8 cellular contexts compared by ENCODE assay signal in the genomic region with DNA sequence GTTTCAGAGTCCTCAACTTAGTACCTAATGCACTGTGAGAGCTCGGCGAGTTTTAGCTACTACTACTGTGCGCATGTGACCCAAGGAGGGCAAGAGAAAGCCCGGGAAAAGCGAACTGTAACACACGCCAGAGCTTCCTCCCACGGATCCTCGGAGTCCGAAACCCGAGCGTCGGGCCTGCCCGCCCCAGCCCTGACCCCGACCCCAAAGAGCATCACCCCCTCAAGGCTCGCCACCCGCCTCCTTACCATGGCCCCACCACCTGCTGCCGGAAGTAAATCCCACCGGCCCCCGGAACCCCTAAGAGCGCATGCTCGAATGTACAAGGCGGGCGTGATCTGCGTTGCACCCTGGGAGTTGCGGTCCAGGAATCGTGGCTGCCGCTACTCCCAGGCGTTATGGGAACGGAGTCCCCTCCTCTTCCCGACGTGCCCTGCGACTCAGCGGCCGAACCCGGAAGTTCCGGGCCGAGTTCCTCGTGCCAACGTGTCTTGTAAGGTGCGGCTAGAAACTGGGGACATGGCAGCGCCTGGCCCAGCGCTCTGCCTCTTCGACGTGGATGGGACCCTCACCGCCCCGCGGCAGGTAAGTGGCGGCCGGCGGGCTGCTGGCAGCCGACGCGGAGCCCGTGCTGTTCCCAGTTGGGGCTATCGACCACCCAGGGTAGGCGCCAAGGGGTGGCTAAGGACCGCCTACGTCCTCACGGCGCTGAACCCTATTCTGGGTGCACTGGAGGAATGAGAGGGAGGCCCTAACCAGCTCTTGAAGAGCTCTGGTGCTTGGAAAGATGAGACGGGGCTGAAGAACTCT. TPM values are rescaled to one million over a fixed set of nuclear protein-coding genes. Genes with fewer than 3 reads are reported as not detected.
DNase-seq lines count a peak whose midpoint lies in the region; ATAC-seq, FAIRE-seq and TF ChIP-seq lines count a peak whose summit lies in the region.

A gene (plus strand): TSS at position 476 of the 810 bp plus-strand sequence. CDS start 44 bp downstream, at position 520.
A gene with protein sequence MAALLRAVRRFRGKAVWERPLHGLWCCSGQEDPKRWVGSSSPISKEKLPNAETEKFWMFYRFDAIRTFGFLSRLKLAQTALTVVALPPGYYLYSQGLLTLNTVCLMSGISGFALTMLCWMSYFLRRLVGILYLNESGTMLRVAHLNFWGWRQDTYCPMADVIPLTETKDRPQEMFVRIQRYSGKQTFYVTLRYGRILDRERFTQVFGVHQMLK (minus strand): TSS at position 276 of the 810 bp plus-strand sequence. CDS start 25 bp downstream, at position 251.

- intact Hi-C loops in body of pancreas (cut with DNase I), result no loop called here
- intact Hi-C loops in sciatic nerve (cut with DNase I), result loop anchor here (10.0 kb wide), 1 partner anchor 77 kb away; no protein-coding TSS in a partner anchor

- peak; percentile 87 for ATAC-seq in GM18858 (IDR thresholded peaks at IDR 0.05; ENCODE audit: unreplicated experiment)
- peak; percentile 88 for ATAC-seq in HG03066 (IDR thresholded peaks at IDR 0.05; ENCODE audit: low read depth, unreplicated experiment)
- peak; percentile 98 for ATAC-seq in body of pancreas
- ATAC-seq in sciatic nerve, result peak; percentile 99

- FAIRE-seq in A204.1 (lab: Jason Lieb, UNC) (peak; percentile 92), TTC549 (lab: Jason Lieb, UNC) (peak; percentile 68)

- 0 to 2% methylated on average over 11 to 52 of the region's 61 CpGs for whole genome bisulfite sequencing in body of pancreas, 2 donors

- H3K9me3 ChIP-seq in body of pancreas, result no peaks in the 10 kb centered on the region

- TF ChIP-seq POLR2A in body of pancreas (IDR thresholded peaks at IDR 0.05), result peak; percentile 32 to 84 (median 80)

- peak; percentile 94 for DNase-seq in NCI-H2107 treated with DMSO at 0.1 percent for 48 hours (lab: John Stamatoyannopoulos, UW; ENCODE audit: unreplicated experiment)
- peak; percentile 95 to 98 (median 96) for DNase-seq in body of pancreas
- peak; percentile 90 for DNase-seq in iPS DF 19.7 (ENCODE audit: low read depth, low spot score)
- DNase-seq in sciatic nerve (ENCODE audit: low spot score), result peak; percentile 96

- H3K4me3 ChIP-seq in body of pancreas, result peak within 1 kb of the TSS; percentile 90 to 99

- no peaks in the 10 kb centered on the region for H3K27me3 ChIP-seq in body of pancreas

- H3K27ac ChIP-seq in body of pancreas, result peak within 1 kb of the TSS; percentile 70 to 93 (median 88)

- H3K36me3 ChIP-seq in body of pancreas (replicated peaks in 1 of 2; ENCODE audit: insufficient read depth in 1 of 2, low read depth in 2 of 2), result peaks cover 0 to 5% of the 10 kb centered on the region in 2 donors

- H3K4me1 ChIP-seq in body of pancreas, result peaks cover 54% of the 10 kb centered on the region

- peak in 1 of 7 experiments; percentile 15 for TF ChIP-seq CTCF in body of pancreas (IDR thresholded peaks at IDR 0.05)

RNA-seq across cellular contexts. Expression of the first gene that starts in this region (rescaled TPM):
- 100 to 1,000 TPM in 1 of 2 donors, 10 to 100 TPM in 1; 34.8 to 127 TPM for total RNA-seq in body of pancreas
- total RNA-seq in sciatic nerve, result 45.4 TPM

RNA-seq across cellular contexts. Expression of the second gene that starts in this region (rescaled TPM):
- 1 to 10 TPM in 1 of 2 donors, under 1 TPM in 1; 0.99 to 3.6 TPM for total RNA-seq in body of pancreas
- 8.1 TPM for total RNA-seq in sciatic nerve

Comparison
In these comparisons a context has a peak if more than half of its experiments do, and no peak if none do; other contexts are left out.
1. Peak in every context shown above with its lines: DNase-seq, ATAC-seq, H3K4me3 ChIP-seq and H3K27ac ChIP-seq.